29 cellular contexts compared by ENCODE assay signal in the genomic region with DNA sequence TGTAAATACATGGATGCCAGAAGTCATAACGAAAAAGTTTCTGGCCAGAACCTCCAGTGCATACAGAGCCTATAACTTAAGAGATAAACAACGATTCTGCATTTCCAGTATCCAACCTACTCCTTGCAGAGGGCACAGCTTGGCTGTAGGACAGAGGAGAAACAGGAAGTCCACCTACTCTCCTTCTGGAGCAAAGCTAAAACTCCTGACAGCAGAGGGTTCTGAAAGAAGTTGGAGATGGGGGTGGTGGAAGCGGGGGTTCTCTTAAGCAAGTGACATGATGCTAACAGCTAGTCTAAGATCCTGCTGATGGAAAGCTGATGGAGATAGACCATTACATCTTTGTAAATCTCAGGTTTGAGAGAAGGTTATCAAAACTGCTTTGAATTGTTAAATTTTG.
"Had no signal": no experiment of that assay in that cellular context is flagged by ENCODE, and none has a peak within 500 bp of the region (broad histone marks: within the 10 kb centered on the region; RNA-seq: fewer than 3 reads in every experiment).

No MANE protein-coding gene starts in this region.

- H3K4me3 Mint-ChIP-seq: immature natural killer cell; naive B cell; natural killer cell; nephron progenitor cell; neural progenitor cell; stimulated activated memory B cell treated with anti-CD40 and anti-IgM and Interleukin-4, amounts not matched to agents 10 μg/mL and 1 μg/mL and 100 μg/mL, for 72 hours; stimulated activated naive CD8-positive, alpha-beta T cell treated with anti-CD3 and anti-CD28 coated beads, Interleukin-15, amount 100 ng/mL, for 72 hours; type B pancreatic cell had no signal

- H3K27ac ChIP-seq: left lung, lower lobe of right lung, neural progenitor cell, neutrophil, ovary, right atrium auricular region, right lobe of liver, testis, tibial artery, uterus had no signal

- H3K4me3 ChIP-seq: left lung, lower lobe of right lung, neural progenitor cell, ovary, right atrium auricular region, right lobe of liver, smooth muscle cell, testis, tibial artery, uterus had no signal

- H3K27me3 Mint-ChIP-seq: naive B cell; progenitor cell of endocrine pancreas; stimulated activated memory B cell treated with anti-CD40 and anti-IgM and Interleukin-4, amounts not matched to agents 10 μg/mL and 1 μg/mL and 100 μg/mL, for 72 hours; stimulated activated naive CD8-positive, alpha-beta T cell treated with anti-CD3 and anti-CD28 coated beads, Interleukin-15, amount 100 ng/mL, for 72 hours; type B pancreatic cell had no signal

- H3K27me3 ChIP-seq: left lung, neural progenitor cell, neutrophil, ovary, right atrium auricular region, right lobe of liver, testis, tibial artery, uterus had no signal

- ATAC-seq: left colon; left lung; lower lobe of right lung; natural killer cell; right lobe of liver; stimulated activated memory B cell treated with anti-CD40 and anti-IgM and Interleukin-4, amounts not matched to agents 10 μg/mL and 1 μg/mL and 100 μg/mL, for 72 hours; stimulated activated naive CD8-positive, alpha-beta T cell treated with anti-CD3 and anti-CD28 coated beads, Interleukin-15, amount 100 ng/mL, for 72 hours had no signal

- H3K4me1 ChIP-seq: left lung, lower lobe of right lung, neural progenitor cell, right atrium auricular region, right lobe of liver, uterus had no signal

- DNase-seq: immature natural killer cell; kidney; left colon; left lung; lower lobe of right lung; mammary epithelial cell; mesenchymal stem cell; naive B cell; natural killer cell; nephron progenitor cell; ovary; right lobe of liver; stimulated activated CD4-positive, alpha-beta T cell treated with anti-CD3 and anti-CD28 coated beads, Interleukin-1b, Interleukin-23, amount 100 ng/mL, for 48 hours; stimulated activated CD4-positive, alpha-beta T cell treated with anti-CD3 and anti-CD28 coated beads, Interleukin-2, amount 100 ng/mL, for 48 hours; stimulated activated CD4-positive, alpha-beta T cell treated with anti-CD3 and anti-CD28 coated beads, Interleukin-4, amount 100 ng/mL, for 4 hours; stimulated activated CD8-positive, alpha-beta memory T cell treated with anti-CD3 and anti-CD28 coated beads, Interleukin-4, amount 100 ng/mL, for 48 hours; stimulated activated naive CD4-positive, alpha-beta T cell treated with Interleukin-2 at 50 U/mL for 16 hours; stimulated activated naive CD8-positive, alpha-beta T cell treated with anti-CD3 and anti-CD28 coated beads, Interleukin-15, amount 100 ng/mL, for 72 hours; substantia nigra; testis; tibial artery; uterus had no signal

- H3K9me3 ChIP-seq: left lung, lower lobe of right lung, neutrophil, ovary, right atrium auricular region, right lobe of liver, testis, tibial artery, uterus had no signal

- H3K9me3 Mint-ChIP-seq: immature natural killer cell; natural killer cell; neural progenitor cell; stimulated activated memory B cell treated with anti-CD40 and anti-IgM and Interleukin-4, amounts not matched to agents 10 μg/mL and 1 μg/mL and 100 μg/mL, for 72 hours had no signal

- H3K27ac Mint-ChIP-seq: natural killer cell; nephron progenitor cell; neural progenitor cell; stimulated activated memory B cell treated with anti-CD40 and anti-IgM and Interleukin-4, amounts not matched to agents 10 μg/mL and 1 μg/mL and 100 μg/mL, for 72 hours; type B pancreatic cell had no signal

- H3K36me3 ChIP-seq: ovary, uterus had no signal

- H3K4me1 Mint-ChIP-seq: immature natural killer cell; naive B cell; natural killer cell; nephron progenitor cell; neural progenitor cell; stimulated activated memory B cell treated with anti-CD40 and anti-IgM and Interleukin-4, amounts not matched to agents 10 μg/mL and 1 μg/mL and 100 μg/mL, for 72 hours had no signal
